1 cellular context compared by ENCODE assay signal in the genomic region with DNA sequence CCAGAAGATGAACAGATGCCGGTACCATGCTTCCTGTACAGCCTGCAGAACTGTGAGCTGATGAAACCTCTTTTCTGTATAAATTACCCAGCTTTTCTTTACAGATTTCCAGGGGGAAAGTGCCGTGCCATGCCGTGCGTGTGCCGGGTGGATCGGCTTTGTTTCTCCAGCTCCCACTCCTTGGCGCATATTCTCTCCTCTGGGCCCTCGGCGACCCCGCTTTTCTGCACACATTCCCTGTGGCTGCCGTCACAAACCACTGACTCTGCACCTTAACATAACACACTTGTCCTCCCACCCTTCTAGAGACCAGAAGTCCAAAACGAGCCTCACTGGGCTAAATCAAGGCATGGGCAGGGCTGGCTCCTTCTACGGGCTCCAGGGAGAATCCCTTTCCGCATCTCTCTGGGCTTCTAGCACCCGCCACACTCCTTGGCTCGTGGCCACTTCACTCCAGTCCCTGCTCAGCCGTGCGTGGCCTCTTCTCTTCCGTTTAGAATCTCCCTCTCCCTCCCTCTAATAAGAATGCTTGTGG.
TF ChIP-seq lines count a peak whose summit lies in the region.

No MANE protein-coding gene starts in this region.

TF ChIP-seq in HepG2, 621 proteins besides CTCF, POLR2A, EP300 and RAD21 (continued from another document):
- TF ChIP-seq, protein P1, sequence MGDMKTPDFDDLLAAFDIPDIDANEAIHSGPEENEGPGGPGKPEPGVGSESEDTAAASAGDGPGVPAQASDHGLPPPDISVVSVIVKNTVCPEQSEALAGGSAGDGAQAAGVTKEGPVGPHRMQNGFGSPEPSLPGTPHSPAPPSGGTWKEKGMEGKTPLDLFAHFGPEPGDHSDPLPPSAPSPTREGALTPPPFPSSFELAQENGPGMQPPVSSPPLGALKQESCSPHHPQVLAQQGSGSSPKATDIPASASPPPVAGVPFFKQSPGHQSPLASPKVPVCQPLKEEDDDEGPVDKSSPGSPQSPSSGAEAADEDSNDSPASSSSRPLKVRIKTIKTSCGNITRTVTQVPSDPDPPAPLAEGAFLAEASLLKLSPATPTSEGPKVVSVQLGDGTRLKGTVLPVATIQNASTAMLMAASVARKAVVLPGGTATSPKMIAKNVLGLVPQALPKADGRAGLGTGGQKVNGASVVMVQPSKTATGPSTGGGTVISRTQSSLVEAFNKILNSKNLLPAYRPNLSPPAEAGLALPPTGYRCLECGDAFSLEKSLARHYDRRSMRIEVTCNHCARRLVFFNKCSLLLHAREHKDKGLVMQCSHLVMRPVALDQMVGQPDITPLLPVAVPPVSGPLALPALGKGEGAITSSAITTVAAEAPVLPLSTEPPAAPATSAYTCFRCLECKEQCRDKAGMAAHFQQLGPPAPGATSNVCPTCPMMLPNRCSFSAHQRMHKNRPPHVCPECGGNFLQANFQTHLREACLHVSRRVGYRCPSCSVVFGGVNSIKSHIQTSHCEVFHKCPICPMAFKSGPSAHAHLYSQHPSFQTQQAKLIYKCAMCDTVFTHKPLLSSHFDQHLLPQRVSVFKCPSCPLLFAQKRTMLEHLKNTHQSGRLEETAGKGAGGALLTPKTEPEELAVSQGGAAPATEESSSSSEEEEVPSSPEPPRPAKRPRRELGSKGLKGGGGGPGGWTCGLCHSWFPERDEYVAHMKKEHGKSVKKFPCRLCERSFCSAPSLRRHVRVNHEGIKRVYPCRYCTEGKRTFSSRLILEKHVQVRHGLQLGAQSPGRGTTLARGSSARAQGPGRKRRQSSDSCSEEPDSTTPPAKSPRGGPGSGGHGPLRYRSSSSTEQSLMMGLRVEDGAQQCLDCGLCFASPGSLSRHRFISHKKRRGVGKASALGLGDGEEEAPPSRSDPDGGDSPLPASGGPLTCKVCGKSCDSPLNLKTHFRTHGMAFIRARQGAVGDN (CRISPR knock-in tag; IDR thresholded peaks at IDR 0.05): no peak
- TF ChIP-seq PRPF4 (IDR thresholded peaks at IDR 0.05; ENCODE audit: low read depth, low read length, poor library complexity, severe bottlenecking): no peak
- TF ChIP-seq ZNF12 (CRISPR knock-in tag; IDR thresholded peaks at IDR 0.05): no peak
- TF ChIP-seq HOXA7 (CRISPR knock-in tag; IDR thresholded peaks at IDR 0.05): no peak
- TF ChIP-seq SRSF9 (IDR thresholded peaks at IDR 0.05; ENCODE audit: borderline replicate concordance, insufficient read depth, low read depth, low read length, poor library complexity, severe bottlenecking): no peak
- TF ChIP-seq MED8 (CRISPR knock-in tag; IDR thresholded peaks at IDR 0.05; ENCODE audit: insufficient replicate concordance): no peak
- no peak for TF ChIP-seq JDP2 (CRISPR knock-in tag; IDR thresholded peaks at IDR 0.05; ENCODE audit: borderline replicate concordance)
- TF ChIP-seq ZBTB21 (CRISPR knock-in tag; IDR thresholded peaks at IDR 0.05): no peak
- no peak for TF ChIP-seq ZBTB8A (CRISPR knock-in tag; IDR thresholded peaks at IDR 0.05; ENCODE audit: borderline replicate concordance, low read depth)
- no peak for TF ChIP-seq ZFX (CRISPR knock-in tag; IDR thresholded peaks at IDR 0.05; ENCODE audit: low read depth)
- TF ChIP-seq CHD4 (IDR thresholded peaks at IDR 0.05; ENCODE audit: borderline replicate concordance, low read length): no peak
